In the genomic region with DNA sequence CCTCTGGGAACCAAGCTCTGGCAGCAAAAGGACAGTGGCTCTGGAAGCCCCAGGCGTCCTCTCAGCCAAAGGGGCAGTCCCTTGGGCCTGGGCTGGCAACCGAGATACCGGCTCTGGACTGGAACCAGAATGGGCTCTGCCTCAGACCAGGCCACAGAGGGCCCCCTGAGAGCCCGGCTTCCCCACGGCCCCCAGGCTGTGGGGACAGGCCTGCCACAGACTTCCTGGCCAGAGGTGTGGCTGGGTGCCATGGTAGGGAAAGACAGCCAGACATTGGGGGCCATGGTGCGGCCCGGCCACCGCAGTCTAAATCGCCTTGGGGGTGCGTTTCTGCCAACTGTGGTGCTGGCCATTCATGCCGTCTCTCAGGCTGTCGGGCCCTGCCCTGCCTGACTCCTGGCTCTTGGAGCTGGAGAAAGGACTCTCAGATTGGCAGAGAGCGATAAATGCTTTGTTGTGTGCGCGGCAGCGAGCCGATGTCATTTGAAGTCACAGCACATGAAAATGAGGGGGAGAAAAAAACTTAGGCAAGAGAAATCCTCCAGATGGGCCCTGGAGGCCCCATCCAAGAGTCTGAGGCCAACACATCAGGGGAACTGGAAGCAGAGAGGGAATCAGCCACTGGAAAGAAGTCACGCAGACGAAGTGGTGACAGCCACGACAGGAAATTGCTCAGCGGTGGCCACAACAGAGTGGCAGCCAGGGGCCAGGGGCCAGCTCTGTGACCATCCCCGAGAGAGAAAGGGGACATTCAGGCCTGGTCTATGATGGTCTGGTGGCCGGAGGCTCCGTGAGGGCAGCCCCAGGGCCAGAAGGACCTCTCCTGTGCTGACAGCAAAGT, we compare ENCODE assay signal across 8 cellular contexts. TPM values are rescaled to one million over a fixed set of nuclear protein-coding genes. Genes with fewer than 3 reads are reported as not detected.
A peak's percentile ranks its signal among the peaks of the same experiment; 100 is the strongest.
DNase-seq lines count a peak whose midpoint lies in the region; ATAC-seq and TF ChIP-seq lines count a peak whose summit lies in the region.

No MANE protein-coding gene starts in this region.

- H3K4me1 Mint-ChIP-seq in progenitor cell of endocrine pancreas (ENCODE audit: low read depth) = peaks cover 24% of the 10 kb centered on the region
- peaks cover 66% of the 10 kb centered on the region for H3K4me1 Mint-ChIP-seq in activated T-cell treated with anti-CD3 and anti-CD28 coated beads, Interleukin-2, amount 50 U/mL, for 4 hours (ENCODE audit: low read depth)

- H3K4me3 Mint-ChIP-seq in progenitor cell of endocrine pancreas (ENCODE audit: low read depth) = no peak overlapping the region
- no peak overlapping the region for H3K4me3 Mint-ChIP-seq in activated T-cell treated with anti-CD3 and anti-CD28 coated beads, Interleukin-2, amount 50 U/mL, for 4 hours

- H3K36me3 ChIP-seq in ES-I3 (ENCODE audit: insufficient read depth, low read length) = no peaks in the 10 kb centered on the region

- DNase-seq in UCSD-AML1 (lab: John Stamatoyannopoulos, UW; ENCODE audit: unreplicated experiment) (peak; percentile 42), Right ventricle myocardium superior (peak; percentile 75), progenitor cell of endocrine pancreas (ENCODE audit: low spot score, unreplicated experiment) (no peak), NCI-H748 treated with DMSO at 0.1 percent for 48 hours (lab: John Stamatoyannopoulos, UW) (no peak)
- no peak for DNase-seq in activated T-cell treated with anti-CD3 and anti-CD28 coated beads, Interleukin-2, amount 50 U/mL, for 4 hours

- no peaks in the 10 kb centered on the region for H3K9me3 ChIP-seq in ES-I3 (ENCODE audit: control insufficient read depth, insufficient read depth, low read length)

- ATAC-seq in Right ventricle myocardium superior (ENCODE audit: poor library complexity) = peak; percentile 62
- no peak for ATAC-seq in GM18519 (IDR thresholded peaks at IDR 0.05; ENCODE audit: low FRiP score, unreplicated experiment)
- no peak for ATAC-seq in activated T-cell treated with anti-CD3 and anti-CD28 coated beads, Interleukin-2, amount 50 U/mL, for 4 hours
- no peak for ATAC-seq in GM21786 (IDR thresholded peaks at IDR 0.05; ENCODE audit: unreplicated experiment)

- peak overlapping the region; percentile 86 for H3K27ac Mint-ChIP-seq in progenitor cell of endocrine pancreas

- H3K9ac ChIP-seq in ES-I3 (ENCODE audit: low read depth, low read length) = 0 out of 2 replicates have a peak overlapping the region, but pooled peaks have one; percentile 4

- TF ChIP-seq CTCF in progenitor cell of endocrine pancreas (IDR thresholded peaks at IDR 0.05; ENCODE audit: unreplicated experiment) = no peak

- H3K36me3 Mint-ChIP-seq in progenitor cell of endocrine pancreas (ENCODE audit: insufficient read depth) = peaks cover 2% of the 10 kb centered on the region
- no peaks in the 10 kb centered on the region for H3K36me3 Mint-ChIP-seq in activated T-cell treated with anti-CD3 and anti-CD28 coated beads, Interleukin-2, amount 50 U/mL, for 4 hours (ENCODE audit: insufficient read depth)

- H3K4me1 ChIP-seq in ES-I3 (ENCODE audit: insufficient read depth, low read length) = peaks cover 48% of the 10 kb centered on the region

- intact Hi-C loops in Right ventricle myocardium superior (cut with DNase I) = no loop called here

- no peaks in the 10 kb centered on the region for H3K9me3 Mint-ChIP-seq in progenitor cell of endocrine pancreas (ENCODE audit: low read depth)
- no peaks in the 10 kb centered on the region for H3K9me3 Mint-ChIP-seq in activated T-cell treated with anti-CD3 and anti-CD28 coated beads, Interleukin-2, amount 50 U/mL, for 4 hours

- no peaks in the 10 kb centered on the region for H3K27me3 Mint-ChIP-seq in progenitor cell of endocrine pancreas
- no peaks in the 10 kb centered on the region for H3K27me3 Mint-ChIP-seq in activated T-cell treated with anti-CD3 and anti-CD28 coated beads, Interleukin-2, amount 50 U/mL, for 4 hours (ENCODE audit: low read depth)

RNA-seq across cellular contexts. Expression of a gene that starts 26.5 kb away (rescaled TPM):
- total RNA-seq in Right ventricle myocardium superior (18.6 TPM), progenitor cell of endocrine pancreas (55.6 and 61.6 TPM in 2 replicates)
- total RNA-seq in activated T-cell treated with anti-CD3 and anti-CD28 coated beads, Interleukin-2, amount 50 U/mL, for 4 hours = 10 to 100 TPM; 50.8 to 52.6 (median 52.2) TPM

RNA-seq across cellular contexts. Expression of a gene that starts 28.6 kb away (rescaled TPM):
- 5.4 TPM for total RNA-seq in Right ventricle myocardium superior
- 41.8 and 48.2 TPM in 2 replicates for total RNA-seq in progenitor cell of endocrine pancreas
- 10 to 100 TPM; 59.1 to 81.0 (median 64.3) TPM for total RNA-seq in activated T-cell treated with anti-CD3 and anti-CD28 coated beads, Interleukin-2, amount 50 U/mL, for 4 hours

RNA-seq across cellular contexts. Expression of a gene that starts 30.5 kb away (rescaled TPM):
- total RNA-seq in Right ventricle myocardium superior (16.6 TPM), progenitor cell of endocrine pancreas (62.2 and 64.2 TPM in 2 replicates)
- 10 to 100 TPM; 16.0 to 18.6 (median 18.1) TPM for total RNA-seq in activated T-cell treated with anti-CD3 and anti-CD28 coated beads, Interleukin-2, amount 50 U/mL, for 4 hours

RNA-seq across cellular contexts. Expression of a gene that starts 35.2 kb away (rescaled TPM):
- total RNA-seq in Right ventricle myocardium superior (1.6 TPM), progenitor cell of endocrine pancreas (35.6 and 41.0 TPM in 2 replicates)
- 10 to 100 TPM; 11.1 to 13.2 (median 12.8) TPM for total RNA-seq in activated T-cell treated with anti-CD3 and anti-CD28 coated beads, Interleukin-2, amount 50 U/mL, for 4 hours

Comparison
In these comparisons a context has a peak if more than half of its experiments do, and no peak if none do; other contexts are left out.
1. DNase-seq: peak in UCSD-AML1 (single experiment) and Right ventricle myocardium superior (single experiment); none in progenitor cell of endocrine pancreas (single experiment), NCI-H748 treated with DMSO at 0.1 percent for 48 hours (single experiment) and activated T-cell treated with anti-CD3 and anti-CD28 coated beads, Interleukin-2, amount 50 U/mL, for 4 hours (single experiment).